In the genomic region with DNA sequence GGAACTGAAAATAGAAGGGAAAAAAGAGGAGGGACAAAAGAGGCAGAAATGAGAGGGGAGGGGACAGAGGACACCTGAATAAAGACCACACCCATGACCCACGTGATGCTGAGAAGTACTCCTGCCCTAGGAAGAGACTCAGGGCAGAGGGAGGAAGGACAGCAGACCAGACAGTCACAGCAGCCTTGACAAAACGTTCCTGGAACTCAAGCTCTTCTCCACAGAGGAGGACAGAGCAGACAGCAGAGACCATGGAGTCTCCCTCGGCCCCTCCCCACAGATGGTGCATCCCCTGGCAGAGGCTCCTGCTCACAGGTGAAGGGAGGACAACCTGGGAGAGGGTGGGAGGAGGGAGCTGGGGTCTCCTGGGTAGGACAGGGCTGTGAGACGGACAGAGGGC, we compare ENCODE assay signal across 26 cellular contexts. TPM values are rescaled to one million over a fixed set of nuclear protein-coding genes. Genes with fewer than 3 reads are reported as not detected.
A peak's percentile ranks its signal among the peaks of the same experiment; 100 is the strongest.
DNase-seq lines count a peak whose midpoint lies in the region; ATAC-seq, FAIRE-seq and TF ChIP-seq lines count a peak whose summit lies in the region.
"Had no signal": no experiment of that assay in that cellular context is flagged by ENCODE, and none has a peak within 500 bp of the region (broad histone marks: within the 10 kb centered on the region; RNA-seq: fewer than 3 reads in every experiment).

Gene CEACAM5, plus strand, starts transcription at position 146 of the 400 bp plus-strand sequence. Its CDS starts 106 bp downstream, at position 252.

- H3K27me3 Mint-ChIP-seq in T-helper 17 cell: peaks cover 81% of the 10 kb centered on the region

- FAIRE-seq in A549 (lab: Jason Lieb, UNC): no peak
- FAIRE-seq: frontal cortex had no signal

- ATAC-seq in A549: no peak
- no peak for ATAC-seq in T-helper 17 cell
- ATAC-seq in GM21515 (IDR thresholded peaks at IDR 0.05; ENCODE audit: unreplicated experiment): no peak
- no peak for ATAC-seq in stimulated activated naive CD8-positive, alpha-beta T cell treated with anti-CD3 and anti-CD28 coated beads, Interleukin-15, Interleukin-2, amounts not matched to agents 100 U/mL and 50 U/mL, for 24 hours
- ATAC-seq: activated naive CD8-positive, alpha-beta T cell treated with anti-CD3 and anti-CD28 coated beads, Interleukin-2, amount 50 U/mL, for 24 hours; psoas muscle had no signal

- H3K36me3 Mint-ChIP-seq in T-helper 17 cell (ENCODE audit: low read depth): peaks cover 5% of the 10 kb centered on the region
- H3K36me3 Mint-ChIP-seq: activated CD4-positive, alpha-beta memory T cell treated with anti-CD3 and anti-CD28 coated beads for 36 hours; neural progenitor cell had no signal

- no peak for TF ChIP-seq RAD21 in A549 (conservative IDR thresholded peaks at IDR 0.05 in 1 of 2, IDR thresholded peaks at IDR 0.05 in 1 of 2)

- H3K4me1 ChIP-seq in A549: peaks cover 13% of the 10 kb centered on the region; the same call in 2 of the 3 replicates
- H3K4me1 ChIP-seq: neural progenitor cell, psoas muscle, SJCRH30 had no signal

- TF ChIP-seq CTCF in A549 (IDR thresholded peaks at IDR 0.05): no peak

- no peaks in the 10 kb centered on the region for H3K9me3 ChIP-seq in A549
- H3K9me3 ChIP-seq in T-helper 17 cell (ENCODE audit: control insufficient read depth, low read length, poor library complexity, severe bottlenecking): no peaks in the 10 kb centered on the region
- H3K9me3 ChIP-seq: psoas muscle, SJCRH30 had no signal

- POLR2A ChIA-PET in A549 (lab: Yijun Ruan, JAX): interaction anchor here (0.6 kb wide), 1 partner anchor 112 kb away, joined by 6 read pairs; no protein-coding TSS in a partner anchor

- H3K27ac Mint-ChIP-seq in T-helper 17 cell: peak within 1 kb of the TSS; percentile 43
- H3K27ac Mint-ChIP-seq: activated B cell treated with CpG ODN at 0.5 μM for 24 hours; activated CD4-positive, alpha-beta memory T cell treated with anti-CD3 and anti-CD28 coated beads for 36 hours; activated naive CD8-positive, alpha-beta T cell treated with anti-CD3 and anti-CD28 coated beads, Interleukin-2, amount 50 U/mL, for 24 hours; CD4-positive, alpha-beta T cell; neural progenitor cell had no signal

- no peak within 1 kb of the TSS for H3K4me3 Mint-ChIP-seq in T-helper 17 cell
- H3K4me3 Mint-ChIP-seq: activated B cell treated with CpG ODN at 0.5 μM for 24 hours; activated CD4-positive, alpha-beta memory T cell treated with anti-CD3 and anti-CD28 coated beads for 36 hours; CD4-positive, alpha-beta T cell; neural progenitor cell had no signal

- TF ChIP-seq POLR2A in A549 (IDR thresholded peaks at IDR 0.05; ENCODE audit: low read length): no peak

- peaks cover 7% of the 10 kb centered on the region for H3K4me1 Mint-ChIP-seq in T-helper 17 cell
- H3K4me1 Mint-ChIP-seq: neural progenitor cell had no signal

- no peak within 1 kb of the TSS for H3K27ac ChIP-seq in A549
- H3K27ac ChIP-seq: epithelial cell of prostate, neural progenitor cell, psoas muscle, SJCRH30 had no signal

- no peak for TF ChIP-seq EP300 in A549 (IDR thresholded peaks at IDR 0.05)

- H3K4me3 ChIP-seq in A549: no peak within 1 kb of the TSS
- H3K4me3 ChIP-seq: neural progenitor cell, psoas muscle, SJCRH30 had no signal

- 1% methylated on average over 4 of the region's 4 CpGs for WGBS in A549 (ENCODE audit: missing lambda C conversion rate)

- H3K4me2 ChIP-seq in A549: no peak within 1 kb of the TSS
- H3K4me2 ChIP-seq: neural progenitor cell had no signal

- DNase-seq in A549 (ENCODE audit: low read depth in 1 of 2, low spot score in 1 of 2) (no peak), NCI-H187 treated with DMSO at 0.1 percent for 48 hours (lab: John Stamatoyannopoulos, UW) (peak; percentile 49), T-helper 17 cell (no peak), mesenteric fat pad (ENCODE audit: low spot score) (peak; percentile 6), amygdala (lab: John Stamatoyannopoulos, UW) (no peak)
- DNase-seq in stimulated activated naive CD8-positive, alpha-beta T cell treated with anti-CD3 and anti-CD28 coated beads, Interleukin-15, Interleukin-2, amounts not matched to agents 100 U/mL and 50 U/mL, for 24 hours: no peak
- DNase-seq in stimulated activated CD4-positive, alpha-beta T cell treated with anti-CD3 and anti-CD28 coated beads, Interleukin-4, amount 100 ng/mL, for 24 hours: no peak
- DNase-seq: activated CD4-positive, alpha-beta memory T cell treated with anti-CD3 and anti-CD28 coated beads for 36 hours; activated naive CD8-positive, alpha-beta T cell treated with anti-CD3 and anti-CD28 coated beads, Interleukin-2, amount 50 U/mL, for 24 hours; activated T-cell treated with anti-CD3 and anti-CD28 coated beads, Interleukin-2, amount 50 U/mL, for 48 hours; CD4-positive, alpha-beta T cell; DMS79 treated with DMSO at 0.1 percent for 48 hours; midbrain; NCI-H1417 treated with DMSO at 0.1 percent for 48 hours; NCI-H446; psoas muscle; SJCRH30 had no signal

- CTCF ChIA-PET in A549 (lab: Yijun Ruan, JAX): interaction anchor here (2.3 to 15.7 kb wide), 8 partner anchors 9 to 87 kb away, joined by 23 to 358 read pairs (median 60); partner anchors contain the start of genes CEACAM3 and CEACAM7

TF ChIP-seq in A549, 52 proteins besides CTCF, POLR2A, EP300 and RAD21:
- TF ChIP-seq CHD4 (IDR thresholded peaks at IDR 0.05; ENCODE audit: borderline replicate concordance) (no peak), USF2 (IDR thresholded peaks at IDR 0.05) (0 out of 2 replicates have a peak, but pooled peaks have one; percentile 16)

RNA-seq across cellular contexts. Expression of gene CEACAM5, which starts in this region (rescaled TPM):
- polyA plus RNA-seq in A549 (2011; rRNA removed) (1.3 and 2.3 TPM in 2 replicates), A549 (2017; fragmentation: RNase III; extraction: RNeasy Plus Mini Kit Qiagen cat#74134 plus additional on column Dnase treatment) (0.12 TPM in 1 of 3 replicates, not detected in the others)
- polyA plus RNA-seq in A549 (2012; cell fraction: cytosol; rRNA removed): 0.16 and 0.22 TPM in 2 replicates
- polyA plus RNA-seq in A549 (2012; cell fraction: nucleus; rRNA removed): 0.40 and 0.62 TPM in 2 replicates
- polyA minus RNA-seq in A549 (2011; rRNA and poly(A)+ RNA removed): 0.78 and 1.4 TPM in 2 replicates
- total RNA-seq in T-helper 17 cell (not detected), mesenteric fat pad (0.35 TPM)
- total RNA-seq: activated B cell treated with CpG ODN at 0.5 μM for 24 hours; activated CD4-positive, alpha-beta memory T cell treated with anti-CD3 and anti-CD28 coated beads for 36 hours; CD4-positive, alpha-beta T cell; dermis microvascular lymphatic vessel endothelial cell; frontal cortex; kidney epithelial cell; MCF 10A; SJCRH30; T-helper 2 cell treated with Interferon-gamma antibody and Interleukin-4, amounts not matched to agents 100 ng/mL and 5 ng/mL, for 36 hours had no signal

Comparison
In these comparisons a context has a peak if more than half of its experiments do, and no peak if none do; other contexts are left out.
1. Peak in DNase-seq in mesenteric fat pad; RNA of the gene not detected or under 1 TPM.